10 cellular contexts compared by ENCODE assay signal in the genomic region with DNA sequence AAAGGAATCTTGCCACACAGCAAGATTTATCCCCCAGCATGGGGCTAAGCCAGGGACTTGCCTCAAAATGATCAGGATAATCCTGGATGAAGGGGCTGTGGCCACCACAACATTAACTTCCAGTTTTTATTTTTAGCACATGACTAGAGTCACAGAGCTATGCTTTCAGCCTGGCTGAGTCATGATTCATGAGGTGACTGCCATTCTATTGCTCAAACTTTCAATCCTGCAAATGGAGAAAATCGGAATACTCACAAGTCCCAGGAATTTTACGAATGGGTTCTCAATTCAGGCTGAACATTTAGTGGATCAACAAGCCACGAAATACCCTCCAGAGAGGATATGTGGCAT.
A peak's percentile ranks its signal among the peaks of the same experiment; 100 is the strongest.
DNase-seq lines count a peak whose midpoint lies in the region; ATAC-seq lines count a peak whose summit lies in the region.
"Had no signal": no experiment of that assay in that cellular context is flagged by ENCODE, and none has a peak within 500 bp of the region (broad histone marks: within the 10 kb centered on the region; RNA-seq: fewer than 3 reads in every experiment).

No MANE protein-coding gene starts in this region.

- ATAC-seq in HG03469 (IDR thresholded peaks at IDR 0.05; ENCODE audit: unreplicated experiment) (no peak), GM21528 (IDR thresholded peaks at IDR 0.05; ENCODE audit: low FRiP score, unreplicated experiment) (no peak)
- ATAC-seq: GM12878 had no signal

- DNase-seq in A172 (ENCODE audit: low spot score) (peak; percentile 63), HK-2 (ENCODE audit: unreplicated experiment) (peak; percentile 18), SKM-1 treated with dmso at 0.1 percent for 144 hours (lab: John Stamatoyannopoulos, UW; ENCODE audit: unreplicated experiment) (peak; percentile 81), foreskin melanocyte (peak; percentile 53), activated T-cell treated with anti-CD3 and anti-CD28 coated beads for 4 hours (no peak), activated gamma-delta T cell treated with Interleukin-2 at 50 U/mL for 16 hours (no peak)
- DNase-seq: pancreas had no signal

Comparison
In these comparisons a context has a peak if more than half of its experiments do, and no peak if none do; other contexts are left out.
1. DNase-seq: peak in A172 (single experiment), HK-2 (single experiment), SKM-1 treated with dmso at 0.1 percent for 144 hours (single experiment) and foreskin melanocyte (single experiment); none in activated T-cell treated with anti-CD3 and anti-CD28 coated beads for 4 hours (single experiment) and activated gamma-delta T cell treated with Interleukin-2 at 50 U/mL for 16 hours (single experiment).